In genomic region chr9:134671341-134672113, GRCh38 we compare ENCODE assay signal across 21 cellular contexts. TPM values are rescaled to one million over a fixed set of nuclear protein-coding genes. Genes with fewer than 3 reads are reported as not detected.
DNase-seq lines count a peak whose midpoint lies in the region; TF ChIP-seq lines count a peak whose summit lies in the region.
"Had no signal": no experiment of that assay in that cellular context is flagged by ENCODE, and none has a peak within 500 bp of the region (broad histone marks: within the 10 kb centered on the region; RNA-seq: fewer than 3 reads in every experiment).

No MANE protein-coding gene starts in this region.

- peak; percentile 71 for DNase-seq in EH (ENCODE audit: low read depth)
- peak; percentile 51 for DNase-seq in brain microvascular endothelial cell
- DNase-seq in mesendoderm, result no peak
- no peak for DNase-seq in suprapubic skin (ENCODE audit: low spot score in 2 of 2)
- DNase-seq in NCI-H2171 treated with DMSO at 0.1 percent for 48 hours (lab: John Stamatoyannopoulos, UW), result no peak
- DNase-seq in stimulated activated CD4-positive, alpha-beta T cell treated with anti-CD3 and anti-CD28 coated beads, Interleukin-1b, Interleukin-23, amount 100 ng/mL, for 48 hours, result no peak
- no peak for DNase-seq in NCI-H1092 treated with DMSO at 0.1 percent for 48 hours (lab: John Stamatoyannopoulos, UW)
- DNase-seq in activated CD4-positive, alpha-beta T cell treated with anti-CD3 and anti-CD28 coated beads for 4 hours, result no peak
- DNase-seq: activated B cell treated with CpG ODN at 0.5 μM for 24 hours; activated CD8-positive, alpha-beta memory T cell treated with anti-CD3 and anti-CD28 coated beads for 24 hours; activated naive CD8-positive, alpha-beta T cell treated with anti-CD3 and anti-CD28 coated beads, Interleukin-2, amount 50 U/mL, for 24 hours; caudate nucleus; esophagus squamous epithelium; GDM1; heart left ventricle; NCI-H1436; NCI-H82; PC-3; stimulated activated naive CD4-positive, alpha-beta T cell; transverse colon had no signal

- H3K18ac ChIP-seq in mesendoderm (ENCODE audit: low read length), result peak overlapping the region; percentile 15

- no peak overlapping the region for H2BK15ac ChIP-seq in mesendoderm (replicated peaks; ENCODE audit: low read depth)

- peak overlapping the region; percentile 85 for H3K27ac ChIP-seq in brain microvascular endothelial cell
- H3K27ac ChIP-seq in mesendoderm (ENCODE audit: low read depth, low read length), result no peak overlapping the region
- H3K27ac ChIP-seq in suprapubic skin, result peak overlapping the region; percentile 50
- H3K27ac ChIP-seq: heart left ventricle, SK-N-MC had no signal

- H3K36me3 ChIP-seq in brain microvascular endothelial cell (replicated peaks) (peaks cover 26% of the 10 kb centered on the region), mesendoderm (ENCODE audit: control insufficient read depth, insufficient read depth, low read length) (no peaks in the 10 kb centered on the region), suprapubic skin (no peaks in the 10 kb centered on the region)
- H3K36me3 ChIP-seq: esophagus squamous epithelium, heart left ventricle, transverse colon had no signal

- H3K9ac ChIP-seq in mesendoderm (ENCODE audit: low read length), result no peak overlapping the region

- peaks cover 47% of the 10 kb centered on the region for H3K79me2 ChIP-seq in mesendoderm (ENCODE audit: control insufficient read depth, insufficient read depth, low read length)

- no CpG with 5 or more reads among the region's 15 CpGs for WGBS in mesendoderm (ENCODE audit: extremely low coverage, insufficient coverage, low lambda C conversion rate)
- 68% methylated on average over 15 of the region's 15 CpGs for WGBS in suprapubic skin

- H3K79me1 ChIP-seq in mesendoderm (ENCODE audit: low read length), result peaks cover 45% of the 10 kb centered on the region

- no peak overlapping the region for H3K4me3 ChIP-seq in brain microvascular endothelial cell (ENCODE audit: low read depth, low read length)
- H3K4me3 ChIP-seq in mesendoderm (ENCODE audit: low read length), result no peak overlapping the region
- H3K4me3 ChIP-seq in suprapubic skin, result no peak overlapping the region
- H3K4me3 ChIP-seq: esophagus squamous epithelium, heart left ventricle, SK-N-MC, transverse colon had no signal

- H3K4me2 ChIP-seq in mesendoderm (ENCODE audit: low read length), result no peak overlapping the region

- peaks cover 11% of the 10 kb centered on the region for H3K4me1 ChIP-seq in mesendoderm (ENCODE audit: control insufficient read depth, low read depth, low read length)
- peaks cover 24% of the 10 kb centered on the region for H3K4me1 ChIP-seq in suprapubic skin

- no peak overlapping the region for H4K8ac ChIP-seq in mesendoderm (ENCODE audit: low read depth, low read length)

- in situ Hi-C loops in brain microvascular endothelial cell (cut with HindIII; ENCODE audit: low pct_ligation_motif_present, low sequenced_read_pairs), result no loop called here

- H2BK120ac ChIP-seq in mesendoderm (ENCODE audit: low read depth, low read length), result no peak overlapping the region

- TF ChIP-seq CTCF in brain microvascular endothelial cell (IDR thresholded peaks at IDR 0.05; ENCODE audit: low read depth, low read length, missing control alignments) (no peak), suprapubic skin (IDR thresholded peaks at IDR 0.05) (no peak)

- no peak overlapping the region for H3K4ac ChIP-seq in mesendoderm (ENCODE audit: low read depth, low read length)

- H3K23ac ChIP-seq in mesendoderm (ENCODE audit: low read length), result peak overlapping the region; percentile 72

- no peak overlapping the region for H3K56ac ChIP-seq in mesendoderm (ENCODE audit: low read length)

- no peak overlapping the region for H2AK5ac ChIP-seq in mesendoderm (ENCODE audit: low read length)

- no peaks in the 10 kb centered on the region for H3K27me3 ChIP-seq in brain microvascular endothelial cell (replicated peaks)
- no peaks in the 10 kb centered on the region for H3K27me3 ChIP-seq in mesendoderm (ENCODE audit: insufficient read depth, low read length, poor library complexity)
- no peaks in the 10 kb centered on the region for H3K27me3 ChIP-seq in suprapubic skin
- H3K27me3 ChIP-seq: esophagus squamous epithelium, heart left ventricle, transverse colon had no signal

- no peak overlapping the region for H4K5ac ChIP-seq in mesendoderm (ENCODE audit: low read length)

- no peak for TF ChIP-seq POLR2A in suprapubic skin (IDR thresholded peaks at IDR 0.05)

- H2BK5ac ChIP-seq in mesendoderm (ENCODE audit: low read length), result no peak overlapping the region

- TF ChIP-seq EP300 in suprapubic skin (IDR thresholded peaks at IDR 0.05), result no peak

- H3K9me3 ChIP-seq in suprapubic skin, result no peaks in the 10 kb centered on the region
- H3K9me3 ChIP-seq: transverse colon had no signal

RNA-seq across cellular contexts. Expression of gene COL5A1, which starts 29.9 kb away (rescaled TPM):
- polyA plus RNA-seq in mesendoderm (2013, experiment 1 of 2), result 23.5 TPM
- polyA plus RNA-seq in mesendoderm (2013, experiment 2 of 2), result 21.5 TPM
- 10 to 100 TPM in 3 of 4 donors, 1 to 10 TPM in 1; 8.6 to 16.5 (median 15.4) TPM for total RNA-seq in suprapubic skin

Comparison
In these comparisons a context has a peak if more than half of its experiments do, and no peak if none do; other contexts are left out.
1. DNase-seq: peak in EH (single experiment) and brain microvascular endothelial cell (single experiment); none in mesendoderm (single experiment), suprapubic skin (0 of 2), NCI-H2171 treated with DMSO at 0.1 percent for 48 hours (single experiment), stimulated activated CD4-positive, alpha-beta T cell treated with anti-CD3 and anti-CD28 coated beads, Interleukin-1b, Interleukin-23, amount 100 ng/mL, for 48 hours (single experiment), NCI-H1092 treated with DMSO at 0.1 percent for 48 hours (single experiment) and activated CD4-positive, alpha-beta T cell treated with anti-CD3 and anti-CD28 coated beads for 4 hours (0 of 2).